In the genomic region with DNA sequence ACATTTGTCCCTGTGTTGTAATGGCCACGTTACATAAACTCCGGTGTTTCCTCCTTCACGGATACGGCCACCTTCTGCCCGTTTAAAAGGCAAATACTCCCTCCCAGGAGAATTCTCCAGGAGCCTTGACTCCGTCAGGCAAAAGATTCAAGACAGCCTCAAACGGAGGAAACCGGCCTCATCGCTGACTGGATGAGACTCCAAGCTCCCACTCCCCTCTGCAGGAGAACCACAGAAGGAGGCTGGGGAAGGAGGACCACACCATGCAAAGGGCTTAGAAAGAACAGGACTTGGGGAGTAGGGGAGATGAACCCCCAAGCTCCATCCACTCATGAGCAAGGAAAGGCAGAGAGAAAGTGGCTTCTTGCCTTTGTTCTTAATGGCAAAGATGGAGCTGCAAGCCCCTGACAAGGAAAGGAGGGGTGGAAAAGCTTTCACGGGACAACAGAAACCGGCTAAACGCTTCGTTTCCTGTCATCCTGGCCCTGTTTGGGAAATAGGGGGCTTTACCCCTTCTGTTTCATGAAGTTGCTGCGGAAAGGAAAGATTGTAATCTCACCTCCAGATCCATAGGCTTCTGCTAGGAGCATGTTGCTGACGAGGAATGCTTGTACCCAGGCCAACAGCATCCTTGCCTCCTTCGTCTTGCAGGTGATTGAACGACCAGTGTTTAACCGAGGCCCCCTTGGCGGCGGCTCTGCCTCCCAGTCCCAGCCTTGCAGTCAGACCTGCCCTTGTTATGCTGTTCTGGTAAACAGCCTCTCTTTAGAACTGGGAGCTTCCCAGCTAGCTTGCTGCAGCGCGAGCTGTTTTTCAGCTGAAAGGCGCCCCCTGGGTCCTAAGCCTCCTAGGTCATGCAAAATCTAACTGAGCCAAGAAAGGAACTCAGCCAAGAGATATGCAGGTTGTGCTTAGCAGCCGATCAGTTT, we compare ENCODE assay signal across 8 cellular contexts. TPM values are rescaled to one million over a fixed set of nuclear protein-coding genes. Genes with fewer than 3 reads are reported as not detected.
DNase-seq lines count a peak whose midpoint lies in the region; ATAC-seq, FAIRE-seq and TF ChIP-seq lines count a peak whose summit lies in the region.

A gene with protein sequence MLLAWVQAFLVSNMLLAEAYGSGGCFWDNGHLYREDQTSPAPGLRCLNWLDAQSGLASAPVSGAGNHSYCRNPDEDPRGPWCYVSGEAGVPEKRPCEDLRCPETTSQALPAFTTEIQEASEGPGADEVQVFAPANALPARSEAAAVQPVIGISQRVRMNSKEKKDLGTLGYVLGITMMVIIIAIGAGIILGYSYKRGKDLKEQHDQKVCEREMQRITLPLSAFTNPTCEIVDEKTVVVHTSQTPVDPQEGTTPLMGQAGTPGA (minus strand): TSS at position 773 of the 929 bp plus-strand sequence. CDS start 144 bp downstream, at position 629.

- ATAC-seq in DND-41 (ENCODE audit: insufficient read depth, low read depth) (peak; percentile 67), GM19023 (IDR thresholded peaks at IDR 0.05; ENCODE audit: unreplicated experiment) (no peak)
- ATAC-seq in activated CD8-positive, alpha-beta memory T cell treated with anti-CD3 and anti-CD28 coated beads, Interleukin-2, amount 10 ng/mL, durations not matched to agents 7 days and 5 days, result peak; percentile 55

- H2BK15ac ChIP-seq in H1 (ENCODE audit: low read length), result no peak within 1 kb of the TSS

- H3K79me1 ChIP-seq in H1 (ENCODE audit: low read depth, low read length), result no peaks in the 10 kb centered on the region

- H3K23ac ChIP-seq in H1 (ENCODE audit: insufficient read length), result no peak within 1 kb of the TSS

- no peak within 1 kb of the TSS; the same call in 1 of the 2 replicates for H4K8ac ChIP-seq in H1 (ENCODE audit: extremely low read depth, insufficient read depth, low read length)

- peak; percentile 58 for TF ChIP-seq CTCF in DND-41 (IDR thresholded peaks at IDR 0.05; ENCODE audit: borderline replicate concordance, extremely low read depth, low read length, poor library complexity, severe bottlenecking)
- TF ChIP-seq CTCF in H1 (IDR thresholded peaks at IDR 0.05; ENCODE audit: control extremely low read depth in 1 of 3, insufficient read depth in 1 of 3, low read depth in 1 of 3, low read length in 3 of 3), result peak; percentile 17 to 55 (median 36)

- no peak within 1 kb of the TSS for H3K14ac ChIP-seq in H1 (ENCODE audit: insufficient read length)

- H2AK5ac ChIP-seq in H1 (ENCODE audit: low read depth, low read length), result no peak within 1 kb of the TSS

- 13% methylated on average over 24 of the region's 24 CpGs; no CpG with 5 or more reads in 1 of the 2 experiments for WGBS in H1 (ENCODE audit: extremely low coverage in 1 of 2, insufficient coverage in 1 of 2, insufficient read length in 1 of 2, insufficient replicate concordance in 2 of 2, low coverage in 1 of 2, low lambda C conversion rate in 2 of 2, missing lambda C conversion rate in 1 of 2), 2 experiments

- peak within 1 kb of the TSS; percentile 3; the same call in 1 of the 2 replicates for H2BK5ac ChIP-seq in H1 (ENCODE audit: low read depth, low read length)

- H3K4me2 ChIP-seq in DND-41 (ENCODE audit: insufficient read depth, low read length), result peak within 1 kb of the TSS; percentile 89
- peak within 1 kb of the TSS; percentile 94 to 97 for H3K4me2 ChIP-seq in H1 (ENCODE audit: insufficient read depth in 1 of 2, low read depth in 2 of 2, low read length in 2 of 2)

- TF ChIP-seq RAD21 in H1 (IDR thresholded peaks at IDR 0.05 in 1 of 2, conservative IDR thresholded peaks at IDR 0.05 in 1 of 2; ENCODE audit: low read depth in 2 of 2, low read length in 2 of 2), result peak; percentile 31 to 52; a peak in 3 of 4 replicates

- H3K9me3 Mint-ChIP-seq in activated CD8-positive, alpha-beta memory T cell treated with anti-CD3 and anti-CD28 coated beads, Interleukin-2, amount 10 ng/mL, durations not matched to agents 7 days and 5 days (ENCODE audit: low read depth), result no peaks in the 10 kb centered on the region

- H3K23me2 ChIP-seq in H1 (ENCODE audit: low read depth, low read length), result peaks cover 8% of the 10 kb centered on the region

- DNase-seq in DND-41 (peak; percentile 82), HS-5 (ENCODE audit: low read depth) (peak; percentile 46), NOMO-1 treated with dmso at 0.1 percent for 144 hours (lab: John Stamatoyannopoulos, UW; ENCODE audit: unreplicated experiment) (peak; percentile 56), H1 (ENCODE audit: low read depth in 1 of 2, low spot score in 2 of 2) (peak; percentile 83 to 86), lung microvascular endothelial cell (ENCODE audit: low read depth in 2 of 2) (peak; percentile 91 to 92)
- DNase-seq in activated CD8-positive, alpha-beta memory T cell treated with anti-CD3 and anti-CD28 coated beads, Interleukin-2, amount 10 ng/mL, durations not matched to agents 7 days and 5 days, result peak; percentile 91
- peak; percentile 66 to 78 (median 77) for DNase-seq in stimulated activated CD4-positive, alpha-beta T cell treated with anti-CD3 and anti-CD28 coated beads, TNF-alpha, amount 100 ng/mL, for 1 hour (ENCODE audit: low read depth in 3 of 3, low spot score in 1 of 3)

- H3K4me1 ChIP-seq in DND-41 (ENCODE audit: insufficient read depth, low read length) (peaks cover 35% of the 10 kb centered on the region), H1 (replicated peaks in 1 of 4; ENCODE audit: control insufficient read depth in 3 of 4, insufficient read depth in 4 of 4, low read length in 3 of 4) (peaks cover 0 to 14% (median 5%) of the 10 kb centered on the region in 4 experiments; a peak in 4 of 7 replicates)

- no peak within 1 kb of the TSS for H2BK120ac ChIP-seq in H1 (replicated peaks; ENCODE audit: low read depth, low read length)

- H3K4me3 Mint-ChIP-seq in activated CD8-positive, alpha-beta memory T cell treated with anti-CD3 and anti-CD28 coated beads, Interleukin-2, amount 10 ng/mL, durations not matched to agents 7 days and 5 days, result peak within 1 kb of the TSS; percentile 97

- H3K18ac ChIP-seq in H1 (ENCODE audit: extremely low read depth, low read length), result no peak within 1 kb of the TSS

- H3K79me2 ChIP-seq in DND-41 (ENCODE audit: insufficient read depth, low read length) (no peaks in the 10 kb centered on the region), H1 (ENCODE audit: control insufficient read depth in 1 of 2, insufficient read depth in 2 of 2, low read length in 2 of 2) (no peaks in the 10 kb centered on the region)

- H3K27me3 ChIP-seq in DND-41 (ENCODE audit: insufficient read depth, low read length, poor library complexity), result no peaks in the 10 kb centered on the region
- peaks cover 6 to 30% (median 20%) of the 10 kb centered on the region in 4 experiments; a peak in 6 of 7 replicates for H3K27me3 ChIP-seq in H1 (replicated peaks in 1 of 4; ENCODE audit: control insufficient read depth in 3 of 4, extremely low read depth in 1 of 4, insufficient read depth in 3 of 4, low read length in 3 of 4)

- POLR2A ChIA-PET in H1 (lab: Charles Lee; ENCODE audit: partially characterized antibody), result interaction anchor here (0.9 to 2.3 kb wide), 9 partner anchors 10 to 55 kb away, joined by 3 to 13 read pairs (median 3); a partner anchor contains a TSS

- no peak within 1 kb of the TSS for H2BK20ac ChIP-seq in H1 (ENCODE audit: low read length)

- H3K9ac ChIP-seq in DND-41 (ENCODE audit: low read depth, low read length), result peak within 1 kb of the TSS; percentile 58
- H3K9ac ChIP-seq in H1 (replicated peaks in 1 of 4; ENCODE audit: extremely low read depth in 1 of 4, low read depth in 3 of 4, low read length in 3 of 4), result peak within 1 kb of the TSS in 2 of 4 experiments; percentile 4 to 20; a peak in 2 of 7 replicates

- peaks cover 1% of the 10 kb centered on the region for H3K36me3 Mint-ChIP-seq in activated CD8-positive, alpha-beta memory T cell treated with anti-CD3 and anti-CD28 coated beads, Interleukin-2, amount 10 ng/mL, durations not matched to agents 7 days and 5 days

- no peak within 1 kb of the TSS for H4K5ac ChIP-seq in H1 (ENCODE audit: insufficient read length, low read depth, low read length)

- H3K27me3 Mint-ChIP-seq in activated CD8-positive, alpha-beta memory T cell treated with anti-CD3 and anti-CD28 coated beads, Interleukin-2, amount 10 ng/mL, durations not matched to agents 7 days and 5 days, result no peaks in the 10 kb centered on the region

- no peaks in the 10 kb centered on the region for H4K20me1 ChIP-seq in DND-41 (ENCODE audit: insufficient read depth, low read length)
- no peaks in the 10 kb centered on the region for H4K20me1 ChIP-seq in H1 (replicated peaks in 1 of 2; ENCODE audit: control insufficient read depth in 1 of 2, insufficient read depth in 2 of 2, low read length in 2 of 2)

- peak in 1 of 2 experiments; percentile 77; a peak in 2 of 3 replicates for TF ChIP-seq POLR2A in H1 (IDR thresholded peaks at IDR 0.05; ENCODE audit: control extremely low read depth in 1 of 2, low read depth in 2 of 2, low read length in 2 of 2)

- H3K27ac ChIP-seq in DND-41 (ENCODE audit: low read length) (peak within 1 kb of the TSS; percentile 60), H1 (ENCODE audit: low read depth, low read length) (no peak within 1 kb of the TSS)

- peak within 1 kb of the TSS; percentile 2 for H3K4ac ChIP-seq in H1 (replicated peaks; ENCODE audit: insufficient read length, low read depth, low read length)

- peak in 1 of 2 experiments; percentile 72; a peak in 1 of 3 replicates for TF ChIP-seq EP300 in H1 (IDR thresholded peaks at IDR 0.05; ENCODE audit: borderline replicate concordance in 1 of 2, low read depth in 2 of 2, low read length in 2 of 2)

- H4K91ac ChIP-seq in H1 (replicated peaks; ENCODE audit: insufficient read length, low read length), result no peak within 1 kb of the TSS

- H2AFZ ChIP-seq in DND-41 (ENCODE audit: low read depth, low read length) (peak within 1 kb of the TSS; percentile 80), H1 (ENCODE audit: low read length) (peak within 1 kb of the TSS; percentile 85)

- H3K4me1 Mint-ChIP-seq in activated CD8-positive, alpha-beta memory T cell treated with anti-CD3 and anti-CD28 coated beads, Interleukin-2, amount 10 ng/mL, durations not matched to agents 7 days and 5 days, result peaks cover 76% of the 10 kb centered on the region

- H3K9me3 ChIP-seq in DND-41 (ENCODE audit: insufficient read depth, low read length, severe bottlenecking) (no peaks in the 10 kb centered on the region), H1 (ENCODE audit: insufficient read depth in 2 of 2, low read depth in 1 of 2, low read length in 1 of 2) (no peaks in the 10 kb centered on the region)

- H3K56ac ChIP-seq in H1 (replicated peaks; ENCODE audit: insufficient read length, low read depth, low read length), result no peak within 1 kb of the TSS

- CTCF ChIA-PET in activated CD8-positive, alpha-beta memory T cell treated with anti-CD3 and anti-CD28 coated beads, Interleukin-2, amount 10 ng/mL, durations not matched to agents 7 days and 5 days (lab: Charles Lee), result interaction anchor here (0.8 to 7.2 kb wide), 16 partner anchors 9 to 211 kb away, joined by 3 to 51 read pairs (median 4); a partner anchor contains a TSS
- CTCF ChIA-PET in H1 (lab: Charles Lee; ENCODE audit: partially characterized antibody), result interaction anchor here (0.6 to 4.3 kb wide), 18 partner anchors 8 to 964 kb away, joined by 3 to 25 read pairs (median 4); a partner anchor contains a TSS

- H3K27ac Mint-ChIP-seq in activated CD8-positive, alpha-beta memory T cell treated with anti-CD3 and anti-CD28 coated beads, Interleukin-2, amount 10 ng/mL, durations not matched to agents 7 days and 5 days, result peak within 1 kb of the TSS; percentile 86

- peak within 1 kb of the TSS; percentile 11 for H2BK12ac ChIP-seq in H1 (ENCODE audit: low read depth, low read length)

- peak; percentile 86 for FAIRE-seq in H1 (lab: Jason Lieb, UNC)

- H3K4me3 ChIP-seq in DND-41 (ENCODE audit: low read depth in 1 of 2, low read length in 2 of 2) (peak within 1 kb of the TSS; percentile 25 to 66; a peak in 3 of 4 replicates), H1 (ENCODE audit: extremely low read depth in 1 of 4, insufficient read depth in 2 of 4, low read depth in 3 of 4, low read length in 4 of 4) (peak within 1 kb of the TSS; percentile 23 to 64 (median 49); a peak in 7 of 8 replicates)

- H3K36me3 ChIP-seq in DND-41 (ENCODE audit: insufficient read depth, low read length), result peaks cover 5% of the 10 kb centered on the region; the same call in 1 of the 2 replicates
- H3K36me3 ChIP-seq in H1 (ENCODE audit: control insufficient read depth in 2 of 4, insufficient read depth in 4 of 4, low read length in 3 of 4), result no peaks in the 10 kb centered on the region

RNA-seq across cellular contexts. Expression of the gene that starts here (rescaled TPM):
- total RNA-seq in activated CD8-positive, alpha-beta memory T cell treated with anti-CD3 and anti-CD28 coated beads, Interleukin-2, amount 10 ng/mL, durations not matched to agents 7 days and 5 days, result 10 to 100 TPM; 11.0 to 15.7 TPM
- 1.3 and 1.5 TPM in 2 replicates for total RNA-seq in H1 (2021; fragmentation: NEBNext Ultra II Directional; extraction: Animal tissue kit (Norgen Biotek cat#: 25700))
- 0.66 and 1.00 TPM in 2 replicates for polyA plus RNA-seq in H1 (2011; rRNA removed)
- 1.7 TPM for polyA plus RNA-seq in H1 (2011; cell fraction: cytosol; rRNA removed)
- polyA plus RNA-seq in H1 (2011; cell fraction: nucleus; rRNA removed), result 1.8 TPM
- polyA plus RNA-seq in H1 (2012, experiment 1 of 2), result 0.94 to 1.4 TPM (median 1.2 TPM) in 4 replicates
- 0.79 TPM for polyA plus RNA-seq in H1 (2012, experiment 2 of 2)
- polyA plus RNA-seq in H1 (2013, experiment 1 of 2), result 0.95 TPM
- polyA plus RNA-seq in H1 (2013, experiment 2 of 2), result 1.3 TPM
- polyA minus RNA-seq in H1 (2011; rRNA and poly(A)+ RNA removed), result 0.46 and 0.76 TPM in 2 replicates
- polyA minus RNA-seq in H1 (2011; cell fraction: cytosol; rRNA and poly(A)+ RNA removed), result 2.1 TPM
- 3.9 TPM for polyA minus RNA-seq in H1 (2011; cell fraction: nucleus; rRNA and poly(A)+ RNA removed)
- total RNA-seq in lung microvascular endothelial cell, result 15.1 and 23.3 TPM in 2 replicates
